In genomic region chr21:44375281-44375651, GRCh38 we compare ENCODE assay signal across 10 cellular contexts. TPM values are rescaled to one million over a fixed set of nuclear protein-coding genes. Genes with fewer than 3 reads are reported as not detected.
DNase-seq lines count a peak whose midpoint lies in the region; ATAC-seq, FAIRE-seq and TF ChIP-seq lines count a peak whose summit lies in the region.
"Had no signal": no experiment of that assay in that cellular context is flagged by ENCODE, and none has a peak within 500 bp of the region (broad histone marks: within the 10 kb centered on the region; RNA-seq: fewer than 3 reads in every experiment).

No MANE protein-coding gene starts in this region.

- TF ChIP-seq POLR2A in GM12878 (IDR thresholded peaks at IDR 0.05; ENCODE audit: low read depth, low read length), result no peak

- POLR2A ChIA-PET in GM12878 (lab: Charles Lee), result no interaction called here

- no peaks in the 10 kb centered on the region for H4K20me1 ChIP-seq in GM12878 (ENCODE audit: control insufficient read depth, insufficient read depth)

- TF ChIP-seq RAD21 in GM12878 (IDR thresholded peaks at IDR 0.05; ENCODE audit: insufficient read depth, low read depth, low read length), result no peak

- no peaks in the 10 kb centered on the region; the same call in 2 of the 3 replicates for H3K9me3 ChIP-seq in GM12878 (replicated peaks; ENCODE audit: control insufficient read depth, insufficient read depth, low read length)

- H3K9ac ChIP-seq in GM12878 (ENCODE audit: control insufficient read depth, insufficient read depth, low read length), result no peak overlapping the region

- no peak for FAIRE-seq in GM12878 (lab: Jason Lieb, UNC)

- no TSS peak for BruUV-seq in GM12878 (replicated peaks; lab: Mats Ljungman, UMichigan)

- RAD21 ChIA-PET in GM12878 (lab: Charles Lee; ENCODE audit: unreplicated experiment), result no interaction called here

- CTCF ChIA-PET in GM12878 (lab: Yijun Ruan, JAX), result no interaction called here

- H3K36me3 ChIP-seq in GM12878 (ENCODE audit: control insufficient read depth in 2 of 2, insufficient read depth in 2 of 2, low read length in 1 of 2), result no peaks in the 10 kb centered on the region; a peak in 1 of 4 replicates

- SMC1A ChIA-PET in GM12878 (lab: Charles Lee; ENCODE audit: uncharacterized antibody, unreplicated experiment), result no interaction called here

- DNase-seq in GF-D8 (lab: John Stamatoyannopoulos, UW) (peak; percentile 88), NOMO-1 (lab: John Stamatoyannopoulos, UW; ENCODE audit: unreplicated experiment in 2 of 2) (peak; percentile 70 to 74), GM12878 (ENCODE audit: low read depth, low spot score) (no peak), posterior vena cava (ENCODE audit: low spot score) (peak; percentile 77), nucleus accumbens (lab: John Stamatoyannopoulos, UW) (no peak), NCI-H2196 (lab: John Stamatoyannopoulos, UW; ENCODE audit: unreplicated experiment) (no peak)
- DNase-seq: mesendoderm, PC-9 had no signal

- H3K27ac ChIP-seq in GM12878 (ENCODE audit: control insufficient read depth, insufficient read depth), result no peak overlapping the region
- H3K27ac ChIP-seq: PC-9 had no signal

- no peaks in the 10 kb centered on the region for H3K27me3 ChIP-seq in GM12878 (replicated peaks in 1 of 2; ENCODE audit: control insufficient read depth in 2 of 2, insufficient read depth in 2 of 2, low read length in 1 of 2)

- ATAC-seq in GM12878 (no peak), HG03097 (IDR thresholded peaks at IDR 0.05; ENCODE audit: low FRiP score, unreplicated experiment) (no peak), GM19023 (IDR thresholded peaks at IDR 0.05; ENCODE audit: unreplicated experiment) (no peak)

- H3K4me2 ChIP-seq in GM12878 (ENCODE audit: control insufficient read depth, insufficient read depth), result no peak overlapping the region
- H3K4me2 ChIP-seq: PC-9 had no signal

- TF ChIP-seq CTCF in GM12878 (IDR thresholded peaks at IDR 0.05 in 2 of 3, conservative IDR thresholded peaks at IDR 0.05 in 1 of 3; ENCODE audit: control insufficient read depth in 2 of 3, extremely low read depth in 1 of 3, insufficient read depth in 1 of 3, low read depth in 3 of 3, low read length in 3 of 3), result no peak

- WGBS in GM12878 (ENCODE audit: insufficient coverage, insufficient replicate concordance, low lambda C conversion rate, missing lambda C conversion rate), result 24% methylated on average over 10 of the region's 10 CpGs

- no peak for TF ChIP-seq EP300 in GM12878 (IDR thresholded peaks at IDR 0.05; ENCODE audit: borderline replicate concordance in 1 of 2, control insufficient read depth in 1 of 2, low read depth in 2 of 2, low read length in 2 of 2)

- H3K4me3 ChIP-seq in GM12878, result no peak overlapping the region
- H3K4me3 ChIP-seq: PC-9 had no signal

- H2AFZ ChIP-seq in GM12878 (ENCODE audit: control insufficient read depth, low read depth, low read length), result no peak overlapping the region
- H2AFZ ChIP-seq: PC-9 had no signal

- in situ Hi-C loops in GM12878 (cut with MboI), result loop anchor here (5.0 kb wide), 1 partner anchor 77 kb away; no protein-coding TSS in a partner anchor

- intact Hi-C loops in GM12878 (cut with micrococcal nuclease; ENCODE audit: unreplicated experiment) (no loop called here), posterior vena cava (cut with DNase I) (no loop called here)

- no peaks in the 10 kb centered on the region for H3K79me2 ChIP-seq in GM12878 (ENCODE audit: control insufficient read depth, insufficient read depth, low read length)

- H3K4me1 ChIP-seq in GM12878 (ENCODE audit: control insufficient read depth, insufficient read depth, low read length), result peaks cover 3% of the 10 kb centered on the region; the same call in 1 of the 2 replicates

TF ChIP-seq in GM12878, 131 proteins besides CTCF, POLR2A, EP300 and RAD21 (continues in another document):
- TF ChIP-seq NFXL1 (IDR thresholded peaks at IDR 0.05; ENCODE audit: borderline replicate concordance) (no peak), MTA2 (IDR thresholded peaks at IDR 0.05; ENCODE audit: low read depth) (no peak), SPI1 (IDR thresholded peaks at IDR 0.05; ENCODE audit: borderline replicate concordance, insufficient read depth, low read depth, low read length) (peak; percentile 63; the same call in 1 of the 2 replicates), ZNF217 (IDR thresholded peaks at IDR 0.05) (no peak), REST (IDR thresholded peaks at IDR 0.05; ENCODE audit: low read depth, low read length) (no peak), MXI1 (IDR thresholded peaks at IDR 0.05; ENCODE audit: low read depth, low read length) (no peak), USF1 (IDR thresholded peaks at IDR 0.05; ENCODE audit: borderline replicate concordance, extremely low read length, insufficient read depth, low read depth, low read length) (no peak), EGR1 (IDR thresholded peaks at IDR 0.05; ENCODE audit: borderline replicate concordance in 1 of 2, low read depth in 2 of 2, low read length in 2 of 2) (no peak), SMC3 (IDR thresholded peaks at IDR 0.05; ENCODE audit: borderline replicate concordance, low read length) (no peak), TCF7 (IDR thresholded peaks at IDR 0.05; ENCODE audit: borderline replicate concordance) (no peak), SMARCA5 (IDR thresholded peaks at IDR 0.05) (no peak)

RNA-seq across cellular contexts. Expression of gene TRPM2, which starts 21.8 kb away (rescaled TPM):
- 0.42 and 0.61 TPM in 2 replicates for total RNA-seq in GM12878 (2013; cell fraction: nucleolus; rRNA removed)
- 2.6 and 2.7 TPM in 2 replicates for total RNA-seq in GM12878 (2014; rRNA removed)
- 3.5 and 4.4 TPM in 2 replicates for total RNA-seq in GM12878 (2014; rRNA removed; fragmentation: Illumina TruSeq; extraction: Trizol)
- total RNA-seq in GM12878 (2021), result 9.1 and 9.9 TPM in 2 replicates
- polyA plus RNA-seq in GM12878 (2011; ENCODE audit: low read depth), result 4.9 TPM
- 0.03 and 0.17 TPM in 2 replicates for polyA plus RNA-seq in GM12878 (2011; rRNA removed)
- polyA plus RNA-seq in GM12878 (2011; cell fraction: cytosol; rRNA removed), result 0.03 TPM in 1 of 2 replicates, not detected in the other
- polyA plus RNA-seq in GM12878 (2011; cell fraction: nucleus; rRNA removed), result 0.22 and 0.30 TPM in 2 replicates
- 5.5 and 6.1 TPM in 2 replicates for polyA plus RNA-seq in GM12878 (2012)
- 0.86 and 2.4 TPM in 2 replicates for polyA plus RNA-seq in GM12878 (2014; fragmentation: Illumina TruSeq; extraction: Trizol)
- under 1 TPM; 0.34 to 0.82 TPM for polyA plus RNA-seq in GM12878 (2014; fragmentation: Nextera tagmentation; extraction: Ambion mirVana)
- 4.1 and 4.8 TPM in 2 replicates for polyA plus RNA-seq in GM12878 (2014; rRNA removed)
- 1 to 10 TPM; 2.5 to 3.7 TPM for polyA plus RNA-seq in GM12878 (2016; fragmentation: Nextera tagmentation; extraction: Ambion mirVana)
- polyA minus RNA-seq in GM12878 (2011; rRNA and poly(A)+ RNA removed), result 0.05 TPM in 1 of 2 replicates, not detected in the other
- polyA minus RNA-seq in GM12878 (2011; cell fraction: cytosol; rRNA and poly(A)+ RNA removed), result 4.4 TPM in 1 of 2 replicates, not detected in the other
- polyA minus RNA-seq in GM12878 (2011; cell fraction: nucleus; rRNA and poly(A)+ RNA removed), result under 0.01 and 0.38 TPM in 2 replicates
- total RNA-seq in posterior vena cava, result 10 to 100 TPM in 1 of 2 donors, 1 to 10 TPM in 1; 7.7 to 11.3 TPM
- total RNA-seq: PC-9 had no signal

RNA-seq across cellular contexts. Expression of gene CFAP410, which starts 36.1 kb away (rescaled TPM):
- total RNA-seq in GM12878 (2013; cell fraction: nucleolus; rRNA removed), result 19.8 and 23.7 TPM in 2 replicates
- total RNA-seq in GM12878 (2014; rRNA removed) (16.8 and 24.6 TPM in 2 replicates), GM12878 (2014; rRNA removed; fragmentation: Illumina TruSeq; extraction: Trizol) (2.6 and 2.8 TPM in 2 replicates), GM12878 (2021) (20.3 and 23.6 TPM in 2 replicates), posterior vena cava (10 to 100 TPM; 18.1 to 18.8 TPM)
- polyA plus RNA-seq in GM12878 (2011; ENCODE audit: low read depth), result 4.9 TPM
- polyA plus RNA-seq in GM12878 (2011; rRNA removed) (2.8 and 5.2 TPM in 2 replicates), GM12878 (2014; fragmentation: Illumina TruSeq; extraction: Trizol) (0.52 and 1.3 TPM in 2 replicates), GM12878 (2014; fragmentation: Nextera tagmentation; extraction: Ambion mirVana) (1 to 10 TPM in 1 of 2 experiments, under 1 TPM in 1; 0.14 to 2.1 TPM), GM12878 (2014; rRNA removed) (24.8 and 27.1 TPM in 2 replicates), GM12878 (2016; fragmentation: Nextera tagmentation; extraction: Ambion mirVana) (10 to 100 TPM; 17.5 to 20.9 TPM)
- polyA plus RNA-seq in GM12878 (2011; cell fraction: cytosol; rRNA removed), result 8.2 and 16.1 TPM in 2 replicates
- polyA plus RNA-seq in GM12878 (2011; cell fraction: nucleus; rRNA removed), result 87.0 and 101 TPM in 2 replicates
- polyA plus RNA-seq in GM12878 (2012), result 21.9 and 22.9 TPM in 2 replicates
- polyA minus RNA-seq in GM12878 (2011; rRNA and poly(A)+ RNA removed), result 1.4 and 5.8 TPM in 2 replicates
- polyA minus RNA-seq in GM12878 (2011; cell fraction: cytosol; rRNA and poly(A)+ RNA removed), result 1.8 and 2.8 TPM in 2 replicates
- polyA minus RNA-seq in GM12878 (2011; cell fraction: nucleus; rRNA and poly(A)+ RNA removed), result 7.5 and 11.9 TPM in 2 replicates

Comparison
In these comparisons a context has a peak if more than half of its experiments do, and no peak if none do; other contexts are left out.
1. DNase-seq: peak in GF-D8 (single experiment), NOMO-1 (2 of 2) and posterior vena cava (single experiment); none in GM12878 (single experiment), nucleus accumbens (0 of 56) and NCI-H2196 (single experiment).